10 cellular contexts compared by ENCODE assay signal in the genomic region with DNA sequence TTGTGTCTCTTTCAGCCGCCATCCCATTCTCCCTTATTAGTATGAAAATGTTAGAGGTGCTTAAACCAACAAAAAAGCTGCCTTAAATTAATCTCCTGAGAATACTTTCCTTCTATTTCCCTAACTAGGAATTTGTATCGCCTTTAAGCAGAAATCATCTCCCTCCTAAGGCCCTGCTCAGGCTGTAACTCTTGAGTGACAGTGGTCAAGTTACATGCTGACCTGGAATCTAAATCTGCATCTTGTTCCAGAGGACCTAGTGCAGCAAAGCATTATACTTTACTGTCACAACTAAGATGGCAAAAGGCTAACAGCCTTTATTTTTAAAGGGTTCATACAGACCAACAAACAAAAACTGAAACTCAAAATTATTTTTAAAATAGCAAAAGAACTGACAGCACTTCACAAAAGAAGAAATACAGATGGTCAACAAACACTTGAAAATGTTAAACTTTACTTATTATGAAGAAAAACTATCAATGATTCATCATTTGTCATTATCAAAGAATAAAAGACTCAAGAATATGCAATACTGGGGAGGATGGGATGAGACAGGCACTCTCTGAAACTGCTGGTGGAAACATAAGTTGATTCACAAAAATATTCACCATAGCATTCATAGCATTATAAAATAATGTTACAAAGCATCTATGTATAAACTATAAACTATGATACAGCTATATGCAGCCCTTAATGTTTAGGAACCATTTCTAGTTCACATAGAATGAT. TPM values are rescaled to one million over a fixed set of nuclear protein-coding genes. Genes with fewer than 3 reads are reported as not detected.
DNase-seq lines count a peak whose midpoint lies in the region; ATAC-seq and TF ChIP-seq lines count a peak whose summit lies in the region.
"Had no signal": no experiment of that assay in that cellular context is flagged by ENCODE, and none has a peak within 500 bp of the region (broad histone marks: within the 10 kb centered on the region; RNA-seq: fewer than 3 reads in every experiment).

No MANE protein-coding gene starts in this region.

- no peaks in the 10 kb centered on the region for H3K9me2 ChIP-seq in MM.1S (replicated peaks; ENCODE audit: insufficient read depth, low read length)

- H3K9me3 Mint-ChIP-seq in activated CD4-positive, alpha-beta T cell treated with anti-CD3 and anti-CD28 coated beads, Interleukin-2, amount 10 ng/mL, durations not matched to agents 24 days and 14 days, result peaks cover 50% of the 10 kb centered on the region

- TF ChIP-seq POLR2A in esophagus squamous epithelium (IDR thresholded peaks at IDR 0.05), result no peak

- peak overlapping the region; percentile 30; the same call in 1 of the 2 replicates for H3K9ac ChIP-seq in MM.1S (ENCODE audit: low read length)
- H3K9ac ChIP-seq in smooth muscle cell (ENCODE audit: low read depth), result no peak overlapping the region

- peaks cover 18% of the 10 kb centered on the region for H3F3A ChIP-seq in MM.1S (ENCODE audit: insufficient read depth, low read length)
- H3F3A ChIP-seq in smooth muscle cell (ENCODE audit: low read depth), result peaks cover 12% of the 10 kb centered on the region

- peaks cover 46% of the 10 kb centered on the region for H3K4me1 ChIP-seq in MM.1S (ENCODE audit: low read length)
- H3K4me1 ChIP-seq in esophagus squamous epithelium, result peaks cover 0 to 46% (median 28%) of the 10 kb centered on the region in 3 donors
- H3K4me1 ChIP-seq in smooth muscle cell (ENCODE audit: low read depth), result peaks cover 13% of the 10 kb centered on the region

- no peak for DNase-seq in activated CD4-positive, alpha-beta T cell treated with anti-CD3 and anti-CD28 coated beads, Interleukin-2, amount 10 ng/mL, durations not matched to agents 24 days and 14 days
- no peak for DNase-seq in activated CD4-positive, alpha-beta T cell treated with anti-CD3 and anti-CD28 coated beads for 48 hours
- DNase-seq in MM.1S (peak; percentile 14), esophagus squamous epithelium (lab: John Stamatoyannopoulos, UW) (no peak), smooth muscle cell (lab: John Stamatoyannopoulos, UW; ENCODE audit: unreplicated experiment) (no peak)
- no peak for DNase-seq in stimulated activated CD4-positive, alpha-beta T cell treated with anti-CD3 and anti-CD28 coated beads, Interleukin-12 subunit alpha, Interleukin-12 subunit beta, amount 100 ng/mL, for 4 hours
- DNase-seq: endodermal cell had no signal

- peak overlapping the region; percentile 20 for H3K4me3 Mint-ChIP-seq in activated CD4-positive, alpha-beta T cell treated with anti-CD3 and anti-CD28 coated beads, Interleukin-2, amount 10 ng/mL, durations not matched to agents 24 days and 14 days
- H3K4me3 Mint-ChIP-seq: endodermal cell had no signal

- intact Hi-C loops in activated CD4-positive, alpha-beta T cell treated with anti-CD3 and anti-CD28 coated beads, Interleukin-2, amount 10 ng/mL, durations not matched to agents 24 days and 14 days (cut with micrococcal nuclease), result loop anchor here (1.0 kb wide), 2 partner anchors 10 to 11 kb away; partner anchors contain the start of gene TMEM140
- intact Hi-C loops in esophagus squamous epithelium (cut with DNase I), result loop anchor here (10.0 kb wide), 2 partner anchors 175 to 475 kb away; partner anchors contain the start of gene AGBL3

- TF ChIP-seq CTCF in MM.1S (IDR thresholded peaks at IDR 0.05; ENCODE audit: low read length), result no peak
- no peak for TF ChIP-seq CTCF in esophagus squamous epithelium (IDR thresholded peaks at IDR 0.05)
- TF ChIP-seq CTCF in smooth muscle cell (IDR thresholded peaks at IDR 0.05; ENCODE audit: borderline replicate concordance, insufficient read depth, poor library complexity, severe bottlenecking), result no peak

- H3K4me1 Mint-ChIP-seq in activated CD4-positive, alpha-beta T cell treated with anti-CD3 and anti-CD28 coated beads, Interleukin-2, amount 10 ng/mL, durations not matched to agents 24 days and 14 days, result peaks cover 31% of the 10 kb centered on the region

- WGBS in esophagus squamous epithelium, 2 donors, result 90 to 92% methylated on average over 2 of the region's 2 CpGs
- 88% methylated on average over 2 of the region's 2 CpGs for WGBS in smooth muscle cell (ENCODE audit: low lambda C conversion rate)

- H3K36me3 Mint-ChIP-seq in activated CD4-positive, alpha-beta T cell treated with anti-CD3 and anti-CD28 coated beads, Interleukin-2, amount 10 ng/mL, durations not matched to agents 24 days and 14 days (ENCODE audit: low read depth), result peaks cover 87% of the 10 kb centered on the region

- H3K9me3 ChIP-seq in MM.1S (replicated peaks; ENCODE audit: insufficient read depth, low read length) (no peaks in the 10 kb centered on the region), esophagus squamous epithelium (peaks cover 0 to 22% (median 6%) of the 10 kb centered on the region in 3 donors), smooth muscle cell (replicated peaks; ENCODE audit: low read depth) (peaks cover 9% of the 10 kb centered on the region)

- H3K79me2 ChIP-seq in MM.1S (ENCODE audit: low read length) (peaks cover 81% of the 10 kb centered on the region), smooth muscle cell (ENCODE audit: low read depth) (no peaks in the 10 kb centered on the region)

- H3K27ac Mint-ChIP-seq in activated CD4-positive, alpha-beta T cell treated with anti-CD3 and anti-CD28 coated beads, Interleukin-2, amount 10 ng/mL, durations not matched to agents 24 days and 14 days, result peak overlapping the region; percentile 82

- H3K36me3 ChIP-seq in MM.1S (replicated peaks; ENCODE audit: insufficient read depth, low read length), result no peaks in the 10 kb centered on the region
- H3K36me3 ChIP-seq in esophagus squamous epithelium, result peaks cover 0 to 31% (median under 1%) of the 10 kb centered on the region in 3 donors
- no peaks in the 10 kb centered on the region for H3K36me3 ChIP-seq in smooth muscle cell (ENCODE audit: low read depth)

- peak overlapping the region; percentile 21 for H3K4me3 ChIP-seq in MM.1S (ENCODE audit: low read length)
- no peak overlapping the region for H3K4me3 ChIP-seq in esophagus squamous epithelium
- H3K4me3 ChIP-seq in smooth muscle cell, result no peak overlapping the region

- H3K4me2 ChIP-seq in MM.1S (ENCODE audit: low read depth, low read length) (peak overlapping the region; percentile 70), smooth muscle cell (peak overlapping the region; percentile 75)

- H2AFZ ChIP-seq in MM.1S (ENCODE audit: low read length), result no peak overlapping the region
- H2AFZ ChIP-seq in smooth muscle cell (ENCODE audit: low read depth), result no peak overlapping the region

- H4K20me1 ChIP-seq in MM.1S (ENCODE audit: insufficient read depth, low read length) (no peaks in the 10 kb centered on the region), smooth muscle cell (ENCODE audit: low read depth) (no peaks in the 10 kb centered on the region)

- no peaks in the 10 kb centered on the region for H3K27me3 Mint-ChIP-seq in activated CD4-positive, alpha-beta T cell treated with anti-CD3 and anti-CD28 coated beads, Interleukin-2, amount 10 ng/mL, durations not matched to agents 24 days and 14 days

- H3K27ac ChIP-seq in MM.1S (ENCODE audit: low read length) (peak overlapping the region; percentile 86), esophagus squamous epithelium (peak overlapping the region in 3 of 4 donors; percentile 49 to 69 (median 60)), smooth muscle cell (ENCODE audit: low read depth) (peak overlapping the region; percentile 61)
- H3K27ac ChIP-seq: VCaP had no signal

- ATAC-seq in GM21515 (IDR thresholded peaks at IDR 0.05; ENCODE audit: unreplicated experiment), result no peak
- ATAC-seq in HG02759 (IDR thresholded peaks at IDR 0.05; ENCODE audit: unreplicated experiment), result no peak

- no peaks in the 10 kb centered on the region for H3K27me3 ChIP-seq in MM.1S (replicated peaks; ENCODE audit: insufficient read depth, low read length)
- H3K27me3 ChIP-seq in esophagus squamous epithelium, result no peaks in the 10 kb centered on the region
- H3K27me3 ChIP-seq in smooth muscle cell (ENCODE audit: low read depth), result no peaks in the 10 kb centered on the region

RNA-seq across cellular contexts. Expression of gene CYREN, which starts 11.0 kb away (rescaled TPM):
- total RNA-seq in activated CD4-positive, alpha-beta T cell treated with anti-CD3 and anti-CD28 coated beads, Interleukin-2, amount 10 ng/mL, durations not matched to agents 24 days and 14 days, result 52.8 and 55.1 TPM in 2 replicates
- total RNA-seq in esophagus squamous epithelium (10 to 100 TPM; 19.0 to 53.8 (median 35.4) TPM), smooth muscle cell (24.7 and 33.4 TPM in 2 replicates)
- polyA plus RNA-seq in smooth muscle cell, result 38.2 and 43.9 TPM in 2 replicates

RNA-seq across cellular contexts. Expression of gene TMEM140, which starts 11.7 kb away (rescaled TPM):
- total RNA-seq in activated CD4-positive, alpha-beta T cell treated with anti-CD3 and anti-CD28 coated beads, Interleukin-2, amount 10 ng/mL, durations not matched to agents 24 days and 14 days, result 2.2 TPM in 2 replicates
- total RNA-seq in esophagus squamous epithelium (1 to 10 TPM in 3 of 4 donors, under 1 TPM in 1; 0.57 to 9.5 (median 5.2) TPM), smooth muscle cell (not detected in 2 replicates)
- 5.6 and 5.8 TPM in 2 replicates for polyA plus RNA-seq in smooth muscle cell
- total RNA-seq: endodermal cell had no signal

RNA-seq across cellular contexts. Expression of gene WDR91, which starts 51.8 kb away (rescaled TPM):
- total RNA-seq in activated CD4-positive, alpha-beta T cell treated with anti-CD3 and anti-CD28 coated beads, Interleukin-2, amount 10 ng/mL, durations not matched to agents 24 days and 14 days, result 25.8 and 26.6 TPM in 2 replicates
- total RNA-seq in esophagus squamous epithelium, result 10 to 100 TPM; 19.6 to 29.0 (median 24.3) TPM
- 6.6 and 16.7 TPM in 2 replicates for total RNA-seq in smooth muscle cell
- 6.8 and 12.7 TPM in 2 replicates for polyA plus RNA-seq in smooth muscle cell
